In genomic region chr1:155136728-155137127, GRCh38 we compare ENCODE assay signal across 8 cellular contexts. TPM values are rescaled to one million over a fixed set of nuclear protein-coding genes. Genes with fewer than 3 reads are reported as not detected.
DNase-seq lines count a peak whose midpoint lies in the region; ATAC-seq and TF ChIP-seq lines count a peak whose summit lies in the region.

No MANE protein-coding gene starts in this region.

- CTCF ChIA-PET in activated B cell treated with CpG ODN at 0.5 μM for 24 hours (lab: Charles Lee): interaction anchor here (1.7 to 4.5 kb wide), 2 partner anchors 31 to 36 kb away, joined by 5 to 40 read pairs; partner anchors contain the start of gene KRTCAP2

- H3K27me3 Mint-ChIP-seq in activated B cell treated with CpG ODN at 0.5 μM for 24 hours: no peaks in the 10 kb centered on the region

- H3K27ac Mint-ChIP-seq in activated B cell treated with CpG ODN at 0.5 μM for 24 hours: peak overlapping the region; percentile 99

- POLR2A ChIA-PET in activated B cell treated with CpG ODN at 0.5 μM for 24 hours (lab: Charles Lee): interaction anchor here (0.9 to 5.4 kb wide), 9 partner anchors 11 to 1169 kb away, joined by 3 to 92 read pairs (median 10); partner anchors contain the start of genes CLK2, CREB3L4, KRTCAP2 and TRIM46

- H3K27ac ChIP-seq in skin epidermis: peak overlapping the region in 19 of 21 experiments; percentile 1 to 98 (median 96)

- peak overlapping the region; percentile 54 to 59 for H3K4me3 ChIP-seq in foreskin fibroblast (ENCODE audit: low read depth in 1 of 2, low read length in 2 of 2)
- peak overlapping the region; percentile 55 to 82 (median 62) for H3K4me3 ChIP-seq in skin epidermis

- peaks cover 38% of the 10 kb centered on the region for H3K36me3 Mint-ChIP-seq in activated B cell treated with CpG ODN at 0.5 μM for 24 hours (ENCODE audit: low read depth)

- H3K4me3 Mint-ChIP-seq in activated B cell treated with CpG ODN at 0.5 μM for 24 hours: peak overlapping the region; percentile 96

- intact Hi-C loops in activated B cell treated with CpG ODN at 0.5 μM for 24 hours (cut with micrococcal nuclease): loop anchor here (2.0 kb wide), 2 partner anchors 14 to 52 kb away; no protein-coding TSS in a partner anchor

- DNase-seq in NCI-H345 (lab: John Stamatoyannopoulos, UW) (peak; percentile 36), NCI-H345 treated with DMSO at 0.1 percent for 48 hours (lab: John Stamatoyannopoulos, UW; ENCODE audit: unreplicated experiment) (no peak), activated B cell treated with CpG ODN at 0.5 μM for 24 hours (no peak), foreskin fibroblast (no peak)

- ATAC-seq in activated B cell treated with CpG ODN at 0.5 μM for 24 hours (ENCODE audit: low read depth) (peak; percentile 0), GM21737 (IDR thresholded peaks at IDR 0.05; ENCODE audit: unreplicated experiment) (no peak), GM18870 (IDR thresholded peaks at IDR 0.05; ENCODE audit: unreplicated experiment) (no peak), HG03280 (IDR thresholded peaks at IDR 0.05; ENCODE audit: unreplicated experiment) (no peak)

- no peaks in the 10 kb centered on the region for H3K9me3 Mint-ChIP-seq in activated B cell treated with CpG ODN at 0.5 μM for 24 hours

- TF ChIP-seq CTCF in activated B cell treated with CpG ODN at 0.5 μM for 24 hours (IDR thresholded peaks at IDR 0.05) (no peak), foreskin fibroblast (IDR thresholded peaks at IDR 0.05; ENCODE audit: low read depth, low read length) (no peak)

- H3K4me1 Mint-ChIP-seq in activated B cell treated with CpG ODN at 0.5 μM for 24 hours: peaks cover 47% of the 10 kb centered on the region

RNA-seq across cellular contexts. Expression of gene SLC50A1, which starts 1.1 kb away (rescaled TPM):
- 77.3 and 85.2 TPM in 2 replicates for total RNA-seq in activated B cell treated with CpG ODN at 0.5 μM for 24 hours

RNA-seq across cellular contexts. Expression of gene DPM3, which starts 3.6 kb away (rescaled TPM):
- 33.2 and 36.8 TPM in 2 replicates for total RNA-seq in activated B cell treated with CpG ODN at 0.5 μM for 24 hours

RNA-seq across cellular contexts. Expression of gene EFNA1, which starts 9.1 kb away (rescaled TPM):
- 0.29 TPM in 1 of 2 replicates, not detected in the other for total RNA-seq in activated B cell treated with CpG ODN at 0.5 μM for 24 hours

RNA-seq across cellular contexts. Expression of gene KRTCAP2, which starts 36.4 kb away (rescaled TPM):
- 128 and 132 TPM in 2 replicates for total RNA-seq in activated B cell treated with CpG ODN at 0.5 μM for 24 hours

RNA-seq across cellular contexts. Expression of gene TRIM46, which starts 36.9 kb away (rescaled TPM):
- 1.2 and 1.9 TPM in 2 replicates for total RNA-seq in activated B cell treated with CpG ODN at 0.5 μM for 24 hours
